In genomic region chr11:78050964-78051831, GRCh38 we compare ENCODE assay signal across 1 cellular context.
TF ChIP-seq lines count a peak whose summit lies in the region.

No MANE protein-coding gene starts in this region.

TF ChIP-seq in K562, 482 proteins besides CTCF, POLR2A, EP300 and RAD21 (continued from another document and continues in another):
- TF ChIP-seq MYBL2 (IDR thresholded peaks at IDR 0.05; ENCODE audit: low read depth) (no peak), MYBL2 (CRISPR knock-in tag; IDR thresholded peaks at IDR 0.05; ENCODE audit: borderline replicate concordance) (no peak), ZNF143 (CRISPR knock-in tag; IDR thresholded peaks at IDR 0.05) (no peak), ZBTB49 (CRISPR knock-in tag; IDR thresholded peaks at IDR 0.05; ENCODE audit: borderline replicate concordance) (no peak), ZNF707 (CRISPR knock-in tag; conservative IDR thresholded peaks at IDR 0.05) (no peak), RBM14 (IDR thresholded peaks at IDR 0.05; ENCODE audit: borderline replicate concordance, insufficient read depth, low read depth, low read length) (no peak), DMBX1 (CRISPR knock-in tag; IDR thresholded peaks at IDR 0.05; ENCODE audit: borderline replicate concordance) (peak; percentile 91), ZNF76 (CRISPR knock-in tag; IDR thresholded peaks at IDR 0.05; ENCODE audit: borderline replicate concordance) (no peak), FOSL1 (tag; conservative IDR thresholded peaks at IDR 0.05) (peak; percentile 66), ZNF584 (CRISPR knock-in tag; IDR thresholded peaks at IDR 0.05; ENCODE audit: low read depth) (peak; percentile 80; the same call in 1 of the 2 replicates), TRIM24 (IDR thresholded peaks at IDR 0.05) (peak in 1 of 2 experiments; percentile 57; a peak in 2 of 4 replicates), ZNF449 (CRISPR knock-in tag; IDR thresholded peaks at IDR 0.05) (no peak; the same call in 1 of the 2 replicates), CGGBP1 (CRISPR knock-in tag; IDR thresholded peaks at IDR 0.05) (no peak), ZNF133 (CRISPR knock-in tag; IDR thresholded peaks at IDR 0.05) (0 out of 2 replicates have a peak, but pooled peaks have one; percentile 65), ZNF12 (CRISPR knock-in tag; IDR thresholded peaks at IDR 0.05) (no peak), TEAD1 (CRISPR knock-in tag; IDR thresholded peaks at IDR 0.05) (peak in 1 of 2 experiments; percentile 19; a peak in 2 of 4 replicates), EP400 (IDR thresholded peaks at IDR 0.05) (peak; percentile 80), MTA1 (IDR thresholded peaks at IDR 0.05; ENCODE audit: borderline replicate concordance) (0 out of 2 replicates have a peak, but pooled peaks have one; percentile 49), PYGO2 (tag; IDR thresholded peaks at IDR 0.05) (no peak), ZNF280A (IDR thresholded peaks at IDR 0.05; ENCODE audit: low read depth, partially characterized antibody) (no peak), SMARCA4 (IDR thresholded peaks at IDR 0.05) (peak; percentile 50), NELFE (IDR thresholded peaks at IDR 0.05; ENCODE audit: insufficient read depth, insufficient read length) (no peak), CLOCK (CRISPR knock-in tag; IDR thresholded peaks at IDR 0.05; ENCODE audit: borderline replicate concordance) (no peak), ZNF398 (CRISPR knock-in tag; IDR thresholded peaks at IDR 0.05) (0 out of 2 replicates have a peak, but pooled peaks have one; percentile 22), EHMT2 (IDR thresholded peaks at IDR 0.05) (0 out of 2 replicates have a peak, but pooled peaks have one; percentile 53), POLR3A (IDR thresholded peaks at IDR 0.05; ENCODE audit: borderline replicate concordance, extremely low read depth, insufficient read depth, insufficient read length) (no peak), NCOR1 (IDR thresholded peaks at IDR 0.05) (0 out of 2 replicates have a peak, but pooled peaks have one; percentile 39), CEBPZ (IDR thresholded peaks at IDR 0.05; ENCODE audit: borderline replicate concordance, low read depth, low read length) (no peak), BCOR (IDR thresholded peaks at IDR 0.05) (no peak), ZNF311 (CRISPR knock-in tag; IDR thresholded peaks at IDR 0.05) (peak; percentile 89), KLF13 (tag; IDR thresholded peaks at IDR 0.05; ENCODE audit: borderline replicate concordance, low read depth) (no peak), STAT5A (IDR thresholded peaks at IDR 0.05; ENCODE audit: borderline replicate concordance, low read length) (peak; percentile 85), PCBP2 (IDR thresholded peaks at IDR 0.05; ENCODE audit: low read depth, low read length, poor library complexity, severe bottlenecking) (no peak), KHSRP (IDR thresholded peaks at IDR 0.05) (no peak), ETV6 (IDR thresholded peaks at IDR 0.05; ENCODE audit: borderline replicate concordance in 1 of 2, low read depth in 2 of 2, low read length in 1 of 2) (peak; percentile 5 to 19; a peak in 1 of 4 replicates), ETV6 (CRISPR knock-in tag; IDR thresholded peaks at IDR 0.05; ENCODE audit: borderline replicate concordance) (no peak), FOXK1 (CRISPR knock-in tag; IDR thresholded peaks at IDR 0.05; ENCODE audit: borderline replicate concordance) (no peak), ZFX (CRISPR knock-in tag; IDR thresholded peaks at IDR 0.05) (peak; percentile 49; the same call in 1 of the 2 replicates), POLR2AphosphoS2 (IDR thresholded peaks at IDR 0.05; ENCODE audit: low read length) (peak; percentile 72; the same call in 1 of the 2 replicates), XRCC3 (IDR thresholded peaks at IDR 0.05) (no peak), ZNF197 (CRISPR knock-in tag; IDR thresholded peaks at IDR 0.05; ENCODE audit: low read depth) (no peak; the same call in 1 of the 2 replicates), HMG20A (CRISPR knock-in tag; conservative IDR thresholded peaks at IDR 0.05) (no peak), ZSCAN29 (IDR thresholded peaks at IDR 0.05) (no peak), MEIS2 (IDR thresholded peaks at IDR 0.05; ENCODE audit: partially characterized antibody) (no peak), ZNF384 (IDR thresholded peaks at IDR 0.05; ENCODE audit: low read depth, low read length) (no peak), ATF6 (CRISPR knock-in tag; IDR thresholded peaks at IDR 0.05) (no peak), RBM39 (optimal IDR thresholded peaks at IDR 0.05; ENCODE audit: low read depth, low read length) (no peak), BCL6 (CRISPR knock-in tag; IDR thresholded peaks at IDR 0.05) (no peak), KDM2B (CRISPR knock-in tag; IDR thresholded peaks at IDR 0.05) (no peak), MEF2D (tag; conservative IDR thresholded peaks at IDR 0.05; ENCODE audit: low read depth) (no peak), ZNF79 (CRISPR knock-in tag; IDR thresholded peaks at IDR 0.05; ENCODE audit: low read depth) (no peak), NR2C1 (IDR thresholded peaks at IDR 0.05) (no peak), NR2C1 (tag; IDR thresholded peaks at IDR 0.05) (no peak), ZNF3 (CRISPR knock-in tag; IDR thresholded peaks at IDR 0.05) (no peak)
